Comparison of ENCODE assay signal across 25 cellular contexts in the genomic region with DNA sequence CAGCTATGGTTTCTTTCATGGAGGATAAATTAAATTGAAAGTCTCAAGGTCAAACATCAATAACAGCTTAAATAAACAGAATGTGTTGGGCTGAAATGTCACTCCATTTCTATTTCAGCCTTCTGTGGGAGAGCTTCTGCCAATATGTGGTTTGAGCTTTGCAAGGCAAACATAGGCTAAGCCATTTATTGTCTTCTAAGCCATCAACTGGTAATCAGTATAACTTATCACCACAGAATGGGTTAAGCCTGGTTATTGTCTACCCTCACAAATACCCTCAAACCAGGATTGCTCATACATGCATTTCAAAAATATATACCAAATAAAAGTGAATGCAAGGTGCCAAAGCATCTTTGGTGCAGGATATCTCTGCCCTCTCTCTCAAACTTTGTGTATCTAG. TPM values are rescaled to one million over a fixed set of nuclear protein-coding genes. Genes with fewer than 3 reads are reported as not detected.
"Had no signal": no experiment of that assay in that cellular context is flagged by ENCODE, and none has a peak within 500 bp of the region (broad histone marks: within the 10 kb centered on the region; RNA-seq: fewer than 3 reads in every experiment).

No MANE protein-coding gene starts in this region.

- H3K36me3 ChIP-seq: MG63, SJSA1 had no signal

- DNase-seq: Karpas-422, KG1, MG63, NCI-H1092, NCI-H1105 treated with DMSO at 0.1 percent for 48 hours, NCI-H1417 treated with DMSO at 0.1 percent for 48 hours, NCI-H146, NCI-H1694 treated with DMSO at 0.1 percent for 48 hours, NCI-H1930, NCI-H2081, NCI-H2107, NCI-H345, NCI-H446 treated with DMSO at 0.1 percent for 48 hours, NCI-H510A treated with DMSO at 0.1 percent for 48 hours, NCI-H526, NCI-H748 treated with DMSO at 0.1 percent for 48 hours, PC-3, SIG-M5 had no signal

- H3K4me1 ChIP-seq: SJSA1 had no signal

- H3K27ac ChIP-seq: RWPE1, SJSA1, SK-N-MC had no signal

- H3K9me3 ChIP-seq: MG63, SJSA1 had no signal

- H3K27me3 ChIP-seq: MG63, SJSA1 had no signal

- H3K4me3 ChIP-seq: MG63, SJSA1, SK-N-MC had no signal

- ATAC-seq: Panc1, PC-3 had no signal

RNA-seq across cellular contexts. Expression of a gene that starts 52.7 kb away (rescaled TPM):
- total RNA-seq: HT-29; OCI-LY7; PC-3; SJSA1; T-helper 1 cell treated with Interleukin-12 subunit alpha and Interleukin-12 subunit beta and Interleukin-4 antibody, amounts not matched to agents 30 ng/mL and 1 ng/mL, for 36 hours had no signal
